ENCODE assay signal across 16 cellular contexts in genomic region chr14:67395086-67395875, GRCh38. TPM values are rescaled to one million over a fixed set of nuclear protein-coding genes. Genes with fewer than 3 reads are reported as not detected.
"Had no signal": no experiment of that assay in that cellular context is flagged by ENCODE, and none has a peak within 500 bp of the region (broad histone marks: within the 10 kb centered on the region; RNA-seq: fewer than 3 reads in every experiment).

No MANE protein-coding gene starts in this region.

- H3K27me3 ChIP-seq: cardiac muscle cell, pancreas, sigmoid colon, stomach, testis, upper lobe of left lung had no signal

- H3K4me3 ChIP-seq: cardiac muscle cell, pancreas, sigmoid colon, stomach, testis, upper lobe of left lung had no signal

- H3K27ac ChIP-seq: cardiac muscle cell, epithelial cell of prostate, pancreas, sigmoid colon, stomach, testis, upper lobe of left lung had no signal

- H3K9me3 Mint-ChIP-seq: activated naive CD4-positive, alpha-beta T cell treated with anti-CD3 and anti-CD28 coated beads, Interleukin-2, amount 10 ng/mL, durations not matched to agents 7 days and 5 days; mesothelial cell of epicardium; neural crest cell; T-helper 2 cell treated with Interferon-gamma antibody and Interleukin-4, amounts not matched to agents 5 μg/mL and 100 μg/mL, for 36 hours had no signal

- H3K27ac Mint-ChIP-seq: activated naive CD4-positive, alpha-beta T cell treated with anti-CD3 and anti-CD28 coated beads, Interleukin-2, amount 10 ng/mL, durations not matched to agents 7 days and 5 days; mesothelial cell of epicardium; T-helper 2 cell treated with Interferon-gamma antibody and Interleukin-4, amounts not matched to agents 5 μg/mL and 100 μg/mL, for 36 hours had no signal

- H3K4me1 Mint-ChIP-seq: neural crest cell had no signal

- FAIRE-seq: frontal cortex, pancreas had no signal

- H3K4me1 ChIP-seq: pancreas, sigmoid colon, stomach, upper lobe of left lung had no signal

- H3K36me3 ChIP-seq: cardiac muscle cell, sigmoid colon, upper lobe of left lung had no signal

- H3K36me3 Mint-ChIP-seq: activated naive CD4-positive, alpha-beta T cell treated with anti-CD3 and anti-CD28 coated beads, Interleukin-2, amount 10 ng/mL, durations not matched to agents 7 days and 5 days; mesothelial cell of epicardium had no signal

- DNase-seq: activated CD4-positive, CD25-positive, alpha-beta regulatory T cell treated with anti-CD3 and anti-CD28 coated beads, Interleukin-2, amount 50 U/mL, for 72 hours; activated naive CD4-positive, alpha-beta T cell treated with anti-CD3 and anti-CD28 coated beads, Interleukin-2, amount 10 ng/mL, durations not matched to agents 7 days and 5 days; cortex of kidney; effector CD8-positive, alpha-beta T cell; pancreas; sigmoid colon; stimulated activated CD4-positive, alpha-beta T cell treated with anti-CD3 and anti-CD28 coated beads, Interleukin-1b, Interleukin-23, amount 100 ng/mL, for 48 hours; stomach; testis had no signal

- H3K9me3 ChIP-seq: pancreas, sigmoid colon, stomach, testis, upper lobe of left lung had no signal

- H3K4me3 Mint-ChIP-seq: activated naive CD4-positive, alpha-beta T cell treated with anti-CD3 and anti-CD28 coated beads, Interleukin-2, amount 10 ng/mL, durations not matched to agents 7 days and 5 days; mesothelial cell of epicardium; neural crest cell; T-helper 2 cell treated with Interferon-gamma antibody and Interleukin-4, amounts not matched to agents 5 μg/mL and 100 μg/mL, for 36 hours had no signal

RNA-seq across cellular contexts. Expression of gene PLEK2, which starts 16.7 kb away (rescaled TPM):
- total RNA-seq: mesothelial cell of epicardium, neural crest cell had no signal
